Comparison of ENCODE assay signal across 11 cellular contexts in genomic region chr3:55405436-55405835, GRCh38.
DNase-seq lines count a peak whose midpoint lies in the region; ATAC-seq and TF ChIP-seq lines count a peak whose summit lies in the region.
"Had no signal": no experiment of that assay in that cellular context is flagged by ENCODE, and none has a peak within 500 bp of the region (broad histone marks: within the 10 kb centered on the region; RNA-seq: fewer than 3 reads in every experiment).

No MANE protein-coding gene starts in this region.

- H3K4me1 Mint-ChIP-seq in immature natural killer cell = no peaks in the 10 kb centered on the region
- H3K4me1 Mint-ChIP-seq: activated naive CD8-positive, alpha-beta T cell treated with anti-CD3 and anti-CD28 coated beads for 36 hours; stimulated activated effector memory CD8-positive, alpha-beta T cell treated with anti-CD3 and anti-CD28 coated beads, Interleukin-12 subunit alpha, Interleukin-12 subunit beta, amount 100 ng/mL, for 72 hours had no signal

- no peaks in the 10 kb centered on the region for H3K36me3 ChIP-seq in RWPE2 (ENCODE audit: low read depth)

- H3K36me3 Mint-ChIP-seq in immature natural killer cell = no peaks in the 10 kb centered on the region
- H3K36me3 Mint-ChIP-seq: activated naive CD8-positive, alpha-beta T cell treated with anti-CD3 and anti-CD28 coated beads for 36 hours; stimulated activated effector memory CD8-positive, alpha-beta T cell treated with anti-CD3 and anti-CD28 coated beads, Interleukin-12 subunit alpha, Interleukin-12 subunit beta, amount 100 ng/mL, for 72 hours had no signal

- peaks cover 0 to 2% (median 0%) of the 10 kb centered on the region in 3 donors for H3K27me3 Mint-ChIP-seq in immature natural killer cell (ENCODE audit: low read depth in 3 of 3)
- H3K27me3 Mint-ChIP-seq: activated naive CD8-positive, alpha-beta T cell treated with anti-CD3 and anti-CD28 coated beads for 36 hours had no signal

- DNase-seq in H4 (ENCODE audit: low spot score) (peak; percentile 7), RWPE2 (ENCODE audit: low spot score) (no peak), iPS-NIHi11 (ENCODE audit: low spot score) (peak; percentile 61), GM13976 (ENCODE audit: low spot score) (no peak), middle frontal gyrus (ENCODE audit: extremely low spot score, low spot score) (no peak), foreskin fibroblast (no peak), immature natural killer cell (no peak)
- DNase-seq: activated naive CD8-positive, alpha-beta T cell treated with anti-CD3 and anti-CD28 coated beads for 36 hours; NCI-H1048 had no signal

- no peaks in the 10 kb centered on the region for H3K4me1 ChIP-seq in RWPE2 (ENCODE audit: insufficient read depth, poor library complexity, severe bottlenecking)

- H3K9me3 Mint-ChIP-seq in immature natural killer cell = peaks cover 2 to 14% (median 6%) of the 10 kb centered on the region in 6 donors
- H3K9me3 Mint-ChIP-seq: stimulated activated effector memory CD8-positive, alpha-beta T cell treated with anti-CD3 and anti-CD28 coated beads, Interleukin-12 subunit alpha, Interleukin-12 subunit beta, amount 100 ng/mL, for 72 hours had no signal

- no peaks in the 10 kb centered on the region for H3K27me3 ChIP-seq in RWPE2 (ENCODE audit: insufficient read depth, poor library complexity, severe bottlenecking)

- H3K27ac Mint-ChIP-seq in immature natural killer cell = no peak overlapping the region
- H3K27ac Mint-ChIP-seq: activated naive CD8-positive, alpha-beta T cell treated with anti-CD3 and anti-CD28 coated beads for 36 hours; stimulated activated effector memory CD8-positive, alpha-beta T cell treated with anti-CD3 and anti-CD28 coated beads, Interleukin-12 subunit alpha, Interleukin-12 subunit beta, amount 100 ng/mL, for 72 hours had no signal

- no peak for ATAC-seq in RWPE2 (ENCODE audit: low read depth)
- ATAC-seq: stimulated activated effector memory CD8-positive, alpha-beta T cell treated with anti-CD3 and anti-CD28 coated beads, Interleukin-12 subunit alpha, Interleukin-12 subunit beta, amount 100 ng/mL, for 72 hours had no signal

- in situ Hi-C loops in GM13976 (cut with MboI; ENCODE audit: low sequenced_read_pairs, unreplicated experiment) = no loop called here

- TF ChIP-seq CTCF in C4-2B (conservative IDR thresholded peaks at IDR 0.05) (peak; percentile 49), RWPE2 (IDR thresholded peaks at IDR 0.05; ENCODE audit: poor library complexity, severe bottlenecking) (peak; percentile 27), GM13976 (IDR thresholded peaks at IDR 0.05; ENCODE audit: borderline replicate concordance, control extremely low read depth, extremely low read depth, insufficient read depth, missing control alignments) (no peak), foreskin fibroblast (IDR thresholded peaks at IDR 0.05; ENCODE audit: low read depth, low read length) (no peak)

- H3K4me3 ChIP-seq in RWPE2 (ENCODE audit: severe bottlenecking) (no peak overlapping the region), foreskin fibroblast (ENCODE audit: low read depth in 1 of 2, low read length in 2 of 2) (no peak overlapping the region)

- no peak overlapping the region for H3K27ac ChIP-seq in C4-2B
- no peak overlapping the region for H3K27ac ChIP-seq in RWPE2 (ENCODE audit: poor library complexity, severe bottlenecking)

- H3K9me3 ChIP-seq in RWPE2 (ENCODE audit: severe bottlenecking) = no peaks in the 10 kb centered on the region

- no peak overlapping the region for H3K4me3 Mint-ChIP-seq in immature natural killer cell
- H3K4me3 Mint-ChIP-seq: activated naive CD8-positive, alpha-beta T cell treated with anti-CD3 and anti-CD28 coated beads for 36 hours; stimulated activated effector memory CD8-positive, alpha-beta T cell treated with anti-CD3 and anti-CD28 coated beads, Interleukin-12 subunit alpha, Interleukin-12 subunit beta, amount 100 ng/mL, for 72 hours had no signal

Comparison
In these comparisons a context has a peak if more than half of its experiments do, and no peak if none do; other contexts are left out.
1. CTCF ChIP-seq: peak in C4-2B (single experiment) and RWPE2 (single experiment); none in GM13976 (single experiment) and foreskin fibroblast (single experiment).
2. DNase-seq: peak in H4 (single experiment) and iPS-NIHi11 (single experiment); none in RWPE2 (single experiment), GM13976 (single experiment), middle frontal gyrus (single experiment), foreskin fibroblast (0 of 2) and immature natural killer cell (0 of 3).